9 cellular contexts compared by ENCODE assay signal in genomic region chr18:12598181-12598921, GRCh38. TPM values are rescaled to one million over a fixed set of nuclear protein-coding genes. Genes with fewer than 3 reads are reported as not detected.
DNase-seq lines count a peak whose midpoint lies in the region; ATAC-seq and TF ChIP-seq lines count a peak whose summit lies in the region.
"Had no signal": no experiment of that assay in that cellular context is flagged by ENCODE, and none has a peak within 500 bp of the region (broad histone marks: within the 10 kb centered on the region; RNA-seq: fewer than 3 reads in every experiment).

No MANE protein-coding gene starts in this region.

- H3K4me3 ChIP-seq in IMR-90 (ENCODE audit: insufficient read depth, low read depth, low read length) = no peak overlapping the region

- H3K27me3 ChIP-seq in IMR-90 (ENCODE audit: control insufficient read depth, insufficient read depth, low read length) = no peaks in the 10 kb centered on the region

- POLR2A ChIA-PET in IMR-90 (lab: Charles Lee; ENCODE audit: unreplicated experiment) = no interaction called here

- H3K4ac ChIP-seq in IMR-90 (ENCODE audit: low read depth, low read length) = peak overlapping the region; percentile 78

- DNase-seq in Ammon's horn (ENCODE audit: low spot score) (peak; percentile 10), IMR-90 (peak; percentile 57), astrocyte of the hippocampus (ENCODE audit: low read depth, low spot score) (peak; percentile 32), kidney glomerular epithelial cell (lab: John Stamatoyannopoulos, UW) (peak; percentile 58), SKM-1 (lab: John Stamatoyannopoulos, UW; ENCODE audit: unreplicated experiment) (no peak), AG08396 (ENCODE audit: low spot score) (no peak)
- DNase-seq: MV-4-11 had no signal

- H2AK9ac ChIP-seq in IMR-90 (replicated peaks; ENCODE audit: low read depth, low read length, poor library complexity) = no peak overlapping the region

- H2AFZ ChIP-seq in IMR-90 (replicated peaks; ENCODE audit: low read length, poor library complexity) = no peak overlapping the region

- H4K5ac ChIP-seq in IMR-90 (ENCODE audit: low read depth, low read length) = peak overlapping the region; percentile 26; the same call in 1 of the 2 replicates

- peak overlapping the region; percentile 66 for H4K91ac ChIP-seq in IMR-90 (ENCODE audit: insufficient read depth, low read depth, low read length)

- peak overlapping the region; percentile 59; the same call in 1 of the 2 replicates for H2AK5ac ChIP-seq in IMR-90 (ENCODE audit: low read depth, low read length)

- peaks cover 34 to 54% of the 10 kb centered on the region in 2 experiments for H3K79me1 ChIP-seq in IMR-90 (ENCODE audit: low read depth in 1 of 2, low read length in 2 of 2)

- peak; percentile 57 for ATAC-seq in IMR-90 (ENCODE audit: low read depth)
- no peak for ATAC-seq in GM21390 (IDR thresholded peaks at IDR 0.05; ENCODE audit: unreplicated experiment)
- ATAC-seq in HG03571 (IDR thresholded peaks at IDR 0.05; ENCODE audit: unreplicated experiment) = no peak

- no CpG with 5 or more reads among the region's 3 CpGs for WGBS in IMR-90 (ENCODE audit: extremely low coverage in 2 of 2, insufficient read length in 1 of 2), 2 experiments

- TF ChIP-seq RAD21 in IMR-90 (IDR thresholded peaks at IDR 0.05; ENCODE audit: low read length) = no peak

- in situ Hi-C loops in IMR-90 (cut with MboI; ENCODE audit: low sequenced_read_pairs) = no loop called here

- CTCF ChIA-PET in IMR-90 (lab: Yijun Ruan, JAX) = no interaction called here

- no peak for TF ChIP-seq CTCF in IMR-90 (conservative IDR thresholded peaks at IDR 0.05; ENCODE audit: low read depth, low read length)

- H3K18ac ChIP-seq in IMR-90 (ENCODE audit: low read depth, low read length) = peak overlapping the region; percentile 90

- H3K27ac ChIP-seq in IMR-90 (ENCODE audit: insufficient read depth, low read length) = peak overlapping the region; percentile 63; the same call in 1 of the 2 replicates

- H2BK20ac ChIP-seq in IMR-90 (ENCODE audit: low read depth, low read length) = 0 out of 2 replicates have a peak overlapping the region, but pooled peaks have one; percentile 52

- peak overlapping the region; percentile 69 for H3K4me2 ChIP-seq in IMR-90 (ENCODE audit: low read depth, low read length)

- H3K9ac ChIP-seq in IMR-90 (ENCODE audit: low read depth, low read length) = 0 out of 2 replicates have a peak overlapping the region, but pooled peaks have one; percentile 11

- dilution Hi-C loops in IMR-90 (cut with HindIII; ENCODE audit: low sequenced_read_pairs, unreplicated experiment) = no loop called here

- H4K20me1 ChIP-seq in IMR-90 (ENCODE audit: insufficient read depth, low read length) = no peaks in the 10 kb centered on the region

- H3K36me3 ChIP-seq in IMR-90 (ENCODE audit: control insufficient read depth, insufficient read depth, low read length) = no peaks in the 10 kb centered on the region

- H3K9me1 ChIP-seq in IMR-90 (ENCODE audit: insufficient read depth, low read length) = peaks cover 5% of the 10 kb centered on the region

- H2BK120ac ChIP-seq in IMR-90 (ENCODE audit: low read depth, low read length) = peak overlapping the region; percentile 73

- peak overlapping the region; percentile 77 for H2BK5ac ChIP-seq in IMR-90 (ENCODE audit: low read depth, low read length, poor library complexity, severe bottlenecking)

- peak overlapping the region; percentile 36; the same call in 1 of the 2 replicates for H3K23ac ChIP-seq in IMR-90 (ENCODE audit: low read depth, low read length)

- no TSS peak for BruUV-seq in IMR-90 (replicated peaks; lab: Mats Ljungman, UMichigan)

- peak overlapping the region in 1 of 2 experiments; percentile 67; a peak in 2 of 4 replicates for H4K8ac ChIP-seq in IMR-90 (ENCODE audit: low read depth in 2 of 2, low read length in 2 of 2)

- H2BK15ac ChIP-seq in IMR-90 (ENCODE audit: low read depth, low read length) = peak overlapping the region; percentile 25; the same call in 1 of the 3 replicates

- peak overlapping the region; percentile 77 for H3K56ac ChIP-seq in IMR-90 (ENCODE audit: extremely low read depth, insufficient read depth, low read length)

- intact Hi-C loops in IMR-90 (cut with micrococcal nuclease) = no loop called here

- H3K9me3 ChIP-seq in IMR-90 (ENCODE audit: control insufficient read depth, insufficient read depth, low read length) = no peaks in the 10 kb centered on the region

- H3K14ac ChIP-seq in IMR-90 (replicated peaks; ENCODE audit: low read depth, low read length) = 0 out of 2 replicates have a peak overlapping the region, but pooled peaks have one; percentile 30

- TF ChIP-seq POLR2A in IMR-90 (IDR thresholded peaks at IDR 0.05; ENCODE audit: low read depth, low read length) = no peak

- peaks cover 14% of the 10 kb centered on the region for H3K4me1 ChIP-seq in IMR-90 (ENCODE audit: control insufficient read depth, insufficient read depth, low read length)

TF ChIP-seq in IMR-90, 13 proteins besides CTCF, POLR2A, EP300 and RAD21:
- TF ChIP-seq RFX5 (IDR thresholded peaks at IDR 0.05; ENCODE audit: low read depth, low read length) (peak; percentile 81), ELK1 (IDR thresholded peaks at IDR 0.05; ENCODE audit: borderline replicate concordance, low read depth, low read length) (no peak), MAZ (IDR thresholded peaks at IDR 0.05; ENCODE audit: borderline replicate concordance, low read depth, low read length) (no peak)
TF ChIP-seq in IMR-90: peak in this region for 1.

RNA-seq across cellular contexts. Expression of gene SPIRE1, which starts 59.6 kb away (rescaled TPM):
- total RNA-seq in IMR-90 (2012; rRNA removed) = 28.3 and 31.4 TPM in 2 replicates
- 10.9 and 11.6 TPM in 2 replicates for polyA plus RNA-seq in IMR-90 (2012; rRNA removed)
- 3.9 and 8.2 TPM in 2 replicates for polyA plus RNA-seq in IMR-90 (2012; cell fraction: cytosol; rRNA removed)
- polyA plus RNA-seq in IMR-90 (2012; cell fraction: nucleus; rRNA removed; ENCODE audit: low replicate concordance) = 6.4 and 38.7 TPM in 2 replicates

Comparison
In these comparisons a context has a peak if more than half of its experiments do, and no peak if none do; other contexts are left out.
1. DNase-seq: peak in Ammon's horn (single experiment), IMR-90 (single experiment), astrocyte of the hippocampus (single experiment) and kidney glomerular epithelial cell (single experiment); none in SKM-1 (single experiment) and AG08396 (single experiment).